In genomic region chr7:1567893-1568292, GRCh38 we compare ENCODE assay signal across 9 cellular contexts. TPM values are rescaled to one million over a fixed set of nuclear protein-coding genes. Genes with fewer than 3 reads are reported as not detected.
A peak's percentile ranks its signal among the peaks of the same experiment; 100 is the strongest.
DNase-seq lines count a peak whose midpoint lies in the region; ATAC-seq and TF ChIP-seq lines count a peak whose summit lies in the region.
"Had no signal": no experiment of that assay in that cellular context is flagged by ENCODE, and none has a peak within 500 bp of the region (broad histone marks: within the 10 kb centered on the region; RNA-seq: fewer than 3 reads in every experiment).

No MANE protein-coding gene starts in this region.

- TF ChIP-seq CTCF in HCT116 (IDR thresholded peaks at IDR 0.05 in 2 of 3, conservative IDR thresholded peaks at IDR 0.05 in 1 of 3; ENCODE audit: borderline replicate concordance in 1 of 3, insufficient read depth in 1 of 3, low read depth in 2 of 3, low read length in 2 of 3): no peak

- TF ChIP-seq POLR2A in HCT116 (IDR thresholded peaks at IDR 0.05; ENCODE audit: borderline replicate concordance, extremely low read depth, insufficient read depth, insufficient read length): no peak

- H2AFZ ChIP-seq in HCT116 (ENCODE audit: low read depth, low read length, poor library complexity, severe bottlenecking): no peak overlapping the region

- H3K9ac ChIP-seq in HCT116 (ENCODE audit: low read length): peak overlapping the region; percentile 96
- peak overlapping the region; percentile 82 for H3K9ac ChIP-seq in adipocyte (ENCODE audit: low read length)

- no peaks in the 10 kb centered on the region; a peak in 1 of 4 replicates for H3K36me3 ChIP-seq in HCT116 (ENCODE audit: control insufficient read depth in 1 of 2, insufficient read depth in 2 of 2, low read length in 2 of 2)
- H3K36me3 ChIP-seq in adipocyte (ENCODE audit: control insufficient read depth, insufficient read depth, low read length, severe bottlenecking): peaks cover 6% of the 10 kb centered on the region
- H3K36me3 ChIP-seq in mesodermal cell (ENCODE audit: control insufficient read depth, insufficient read depth, low read length): peaks cover 3% of the 10 kb centered on the region
- H3K36me3 ChIP-seq: SJCRH30 had no signal

- H3K9me3 ChIP-seq in HCT116 (ENCODE audit: control insufficient read depth in 1 of 2, insufficient read depth in 1 of 2, low read depth in 1 of 2, low read length in 2 of 2): no peaks in the 10 kb centered on the region
- H3K9me3 ChIP-seq in adipocyte (ENCODE audit: control insufficient read depth, low read length): no peaks in the 10 kb centered on the region
- H3K9me3 ChIP-seq in mesodermal cell (ENCODE audit: control insufficient read depth, low read length): no peaks in the 10 kb centered on the region
- H3K9me3 ChIP-seq: SJCRH30 had no signal

- WGBS in mesodermal cell (ENCODE audit: insufficient coverage in 2 of 2), 2 experiments: 54 to 75% methylated on average over 13 of the region's 13 CpGs

- H4K20me1 ChIP-seq in HCT116 (ENCODE audit: insufficient read depth): no peaks in the 10 kb centered on the region

- H3K4me2 ChIP-seq in HCT116 (ENCODE audit: low read length): peak overlapping the region; percentile 93

- no peaks in the 10 kb centered on the region for H3K9me2 ChIP-seq in HCT116 (ENCODE audit: insufficient read depth)

- H3K4me3 ChIP-seq in HCT116 (replicated peaks in 1 of 2; ENCODE audit: low read depth in 1 of 2, low read length in 2 of 2) (peak overlapping the region; percentile 55 to 93), adipocyte (ENCODE audit: low read length) (peak overlapping the region; percentile 67), mesodermal cell (ENCODE audit: extremely low read depth, insufficient read depth, low read length, poor library complexity, severe bottlenecking) (no peak overlapping the region)
- H3K4me3 ChIP-seq: SJCRH30 had no signal

- RAD21 ChIA-PET in HCT116 (lab: Charles Lee; ENCODE audit: low non-redundant PET in 1 of 2, low total read pairs in 2 of 2, uncharacterized antibody in 2 of 2, unreplicated experiment in 2 of 2): no interaction called here

- H3K27me3 ChIP-seq in HCT116 (ENCODE audit: insufficient read depth, low read length): no peaks in the 10 kb centered on the region
- H3K27me3 ChIP-seq in adipocyte (replicated peaks; ENCODE audit: control insufficient read depth, insufficient read depth, low read length): no peaks in the 10 kb centered on the region
- H3K27me3 ChIP-seq: SJCRH30 had no signal

- peaks cover 34% of the 10 kb centered on the region for H3K79me2 ChIP-seq in HCT116 (ENCODE audit: insufficient read depth, low read length)

- in situ Hi-C loops in ACHN (cut with HindIII; ENCODE audit: low pct_ligation_motif_present, low pct_unique_long_range_greater_than_20kb, low sequenced_read_pairs): no loop called here

- ATAC-seq in HCT116: no peak
- ATAC-seq in GM21619 (IDR thresholded peaks at IDR 0.05; ENCODE audit: unreplicated experiment): no peak

- H3K27ac ChIP-seq in HCT116 (ENCODE audit: low read depth, low read length) (peak overlapping the region; percentile 98), mesodermal cell (ENCODE audit: low read depth, low read length, severe bottlenecking) (peak overlapping the region; percentile 59)
- H3K27ac ChIP-seq: SJCRH30 had no signal

- intact Hi-C loops in HCT116 (cut with micrococcal nuclease): no loop called here

- no peak for TF ChIP-seq RAD21 in HCT116 (IDR thresholded peaks at IDR 0.05; ENCODE audit: low read depth)

- POLR2A ChIA-PET in HCT116 (lab: Charles Lee): no interaction called here

- DNase-seq in ACHN (peak; percentile 94), HCT116 (ENCODE audit: low read depth, low spot score) (no peak), adipocyte (ENCODE audit: low read depth) (no peak), NCI-H1694 treated with DMSO at 0.1 percent for 48 hours (lab: John Stamatoyannopoulos, UW) (no peak), NAMALWA (ENCODE audit: low spot score) (no peak), NCI-H1048 (lab: John Stamatoyannopoulos, UW) (no peak)
- DNase-seq: SJCRH30 had no signal

- H3K4me1 ChIP-seq in HCT116 (ENCODE audit: control insufficient read depth in 1 of 2, insufficient read depth in 2 of 2, low read length in 2 of 2) (peaks cover 48 to 62% of the 10 kb centered on the region in 2 experiments), adipocyte (ENCODE audit: control insufficient read depth, insufficient read depth, low read length) (peaks cover 57% of the 10 kb centered on the region), mesodermal cell (ENCODE audit: control insufficient read depth, insufficient read depth, low read length, poor library complexity, severe bottlenecking) (peaks cover 19% of the 10 kb centered on the region)
- H3K4me1 ChIP-seq: SJCRH30 had no signal

- no TSS peak for BruUV-seq in HCT116 (replicated peaks; lab: Mats Ljungman, UMichigan)

- CTCF ChIA-PET in HCT116 (lab: Charles Lee): no interaction called here

TF ChIP-seq in HCT116, 20 proteins besides CTCF, POLR2A, EP300 and RAD21 (continues in another document):
- TF ChIP-seq CEBPB (IDR thresholded peaks at IDR 0.05; ENCODE audit: low read depth) (no peak), EZH2phosphoT487 (IDR thresholded peaks at IDR 0.05; ENCODE audit: borderline replicate concordance) (no peak), ZNF274 (IDR thresholded peaks at IDR 0.05; ENCODE audit: low read depth, low read length) (no peak), FOSL1 (IDR thresholded peaks at IDR 0.05; ENCODE audit: low read depth) (no peak), YY1 (IDR thresholded peaks at IDR 0.05; ENCODE audit: extremely low read depth, insufficient replicate concordance, low read depth, low read length) (no peak), SRF (IDR thresholded peaks at IDR 0.05; ENCODE audit: low read depth) (no peak), SIN3A (IDR thresholded peaks at IDR 0.05; ENCODE audit: low read depth) (no peak), ZBTB33 (IDR thresholded peaks at IDR 0.05; ENCODE audit: extremely low read depth, insufficient replicate concordance, low read length) (no peak), SP1 (IDR thresholded peaks at IDR 0.05; ENCODE audit: low read depth) (no peak), REST (IDR thresholded peaks at IDR 0.05; ENCODE audit: low read depth) (no peak), JUND (IDR thresholded peaks at IDR 0.05) (no peak), EGR1 (IDR thresholded peaks at IDR 0.05; ENCODE audit: low read depth) (no peak), ZFX (IDR thresholded peaks at IDR 0.05) (no peak), MAX (IDR thresholded peaks at IDR 0.05) (no peak), EZH2 (IDR thresholded peaks at IDR 0.05) (no peak), POLR2AphosphoS5 (IDR thresholded peaks at IDR 0.05; ENCODE audit: low read depth, low read length) (no peak)

RNA-seq across cellular contexts. Expression of gene PSMG3, which starts 1.9 kb away (rescaled TPM):
- total RNA-seq in HCT116 (2021; ENCODE audit: unreplicated experiment): 60.9 TPM
- 82.1 and 82.9 TPM in 2 replicates for polyA plus RNA-seq in HCT116 (2012)
- polyA plus RNA-seq in mesodermal cell (2013, experiment 1 of 2): 28.0 TPM
- 22.4 TPM for polyA plus RNA-seq in mesodermal cell (2013, experiment 2 of 2)

RNA-seq across cellular contexts. Expression of gene TMEM184A, which starts 11.9 kb away (rescaled TPM):
- 34.8 TPM for total RNA-seq in HCT116 (2021; ENCODE audit: unreplicated experiment)
- polyA plus RNA-seq in HCT116 (2012): 21.4 and 21.7 TPM in 2 replicates
- polyA plus RNA-seq in mesodermal cell (2013, experiment 1 of 2): 1.8 TPM
- 0.86 TPM for polyA plus RNA-seq in mesodermal cell (2013, experiment 2 of 2)
- total RNA-seq: SJCRH30 had no signal

RNA-seq across cellular contexts. Expression of gene MAFK, which starts 37.4 kb away (rescaled TPM):
- 56.3 TPM for total RNA-seq in HCT116 (2021; ENCODE audit: unreplicated experiment)
- 35.3 and 61.9 TPM in 2 replicates for polyA plus RNA-seq in HCT116 (2012)
- 17.9 TPM for polyA plus RNA-seq in mesodermal cell (2013, experiment 1 of 2)
- polyA plus RNA-seq in mesodermal cell (2013, experiment 2 of 2): 15.4 TPM
